8 cellular contexts compared by ENCODE assay signal in genomic region chr17:44324092-44324570, GRCh38. TPM values are rescaled to one million over a fixed set of nuclear protein-coding genes. Genes with fewer than 3 reads are reported as not detected.
A peak's percentile ranks its signal among the peaks of the same experiment; 100 is the strongest.
DNase-seq lines count a peak whose midpoint lies in the region; ATAC-seq, FAIRE-seq and TF ChIP-seq lines count a peak whose summit lies in the region.

No MANE protein-coding gene starts in this region.

- DNase-seq in GM12864 (ENCODE audit: low read depth) = no peak
- DNase-seq in activated naive CD8-positive, alpha-beta T cell treated with anti-CD3 and anti-CD28 coated beads, Interleukin-2, amount 50 U/mL, for 24 hours = no peak
- DNase-seq in keratinocyte (ENCODE audit: low read depth, low spot score) = no peak
- DNase-seq in MV-4-11 (lab: John Stamatoyannopoulos, UW) = no peak
- no peak for DNase-seq in NCI-H2171 (lab: John Stamatoyannopoulos, UW)

- H3K9me3 ChIP-seq in keratinocyte (ENCODE audit: control insufficient read depth, low read depth, low read length) (no peaks in the 10 kb centered on the region), subcutaneous abdominal adipose tissue (ENCODE audit: control insufficient read depth in 5 of 5, low read length in 5 of 5) (no peaks in the 10 kb centered on the region)

- dilution Hi-C loops in keratinocyte (cut with MboI; ENCODE audit: extremely low pct_ligation_motif_present, low sequenced_read_pairs) = no loop called here

- H3K9ac ChIP-seq in keratinocyte (ENCODE audit: control insufficient read depth, extremely low read depth, insufficient read depth, low read length) (peak overlapping the region; percentile 86), subcutaneous abdominal adipose tissue (ENCODE audit: low read length in 5 of 5) (peak overlapping the region in 4 of 5 donors; percentile 86 to 92 (median 90))

- H3K4me1 ChIP-seq in keratinocyte (ENCODE audit: control insufficient read depth, extremely low read depth, insufficient read depth, low read length) (peaks cover 4% of the 10 kb centered on the region), subcutaneous abdominal adipose tissue (ENCODE audit: control insufficient read depth in 5 of 5, insufficient read depth in 5 of 5, low read length in 5 of 5) (peaks cover 2 to 33% (median 26%) of the 10 kb centered on the region in 5 donors)

- no peak overlapping the region for H2AFZ ChIP-seq in keratinocyte (ENCODE audit: control insufficient read depth, low read length)

- H3K9me1 ChIP-seq in keratinocyte (ENCODE audit: control insufficient read depth, extremely low read depth, insufficient read depth, low read length) = no peaks in the 10 kb centered on the region

- H3K36me3 ChIP-seq in keratinocyte (ENCODE audit: control insufficient read depth in 2 of 2, extremely low read depth in 1 of 2, insufficient read depth in 2 of 2, low read length in 2 of 2) (peaks cover 25 to 30% of the 10 kb centered on the region in 2 experiments), subcutaneous abdominal adipose tissue (ENCODE audit: control insufficient read depth in 5 of 5, insufficient read depth in 5 of 5, low read length in 5 of 5) (peaks cover 0 to 33% (median 32%) of the 10 kb centered on the region in 5 donors)

- no peaks in the 10 kb centered on the region for H3K27me3 ChIP-seq in keratinocyte (ENCODE audit: control insufficient read depth, extremely low read depth, insufficient read depth, low read length)
- no peaks in the 10 kb centered on the region for H3K27me3 ChIP-seq in subcutaneous abdominal adipose tissue (ENCODE audit: control insufficient read depth in 5 of 5, insufficient read depth in 4 of 5, low read length in 5 of 5)

- FAIRE-seq in keratinocyte (lab: Jason Lieb, UNC) = no peak

- H3K27ac ChIP-seq in keratinocyte (ENCODE audit: control insufficient read depth, insufficient read depth, low read length) (peak overlapping the region; percentile 78), subcutaneous abdominal adipose tissue (ENCODE audit: low read depth, low read length) (peak overlapping the region; percentile 85)

- peak overlapping the region; percentile 74 for H3K4me2 ChIP-seq in keratinocyte (ENCODE audit: control insufficient read depth, extremely low read depth, insufficient read depth, low read depth, low read length)

- H3K79me2 ChIP-seq in keratinocyte (ENCODE audit: control insufficient read depth, insufficient read depth, low read length) = peaks cover 17% of the 10 kb centered on the region

- H4K20me1 ChIP-seq in keratinocyte (ENCODE audit: control insufficient read depth, extremely low read depth, insufficient read depth, low read length) = no peaks in the 10 kb centered on the region

- no peaks in the 10 kb centered on the region for H3K27me3 Mint-ChIP-seq in activated naive CD8-positive, alpha-beta T cell treated with anti-CD3 and anti-CD28 coated beads, Interleukin-2, amount 50 U/mL, for 24 hours

- H3K9me3 Mint-ChIP-seq in activated naive CD8-positive, alpha-beta T cell treated with anti-CD3 and anti-CD28 coated beads, Interleukin-2, amount 50 U/mL, for 24 hours = no peaks in the 10 kb centered on the region

- no peak for TF ChIP-seq CTCF in GM12864 (IDR thresholded peaks at IDR 0.05; ENCODE audit: low read depth, low read length, missing control alignments)
- no peak for TF ChIP-seq CTCF in keratinocyte (optimal IDR thresholded peaks at IDR 0.05 in 1 of 3, IDR thresholded peaks at IDR 0.05 in 1 of 3, conservative IDR thresholded peaks at IDR 0.05 in 1 of 3; ENCODE audit: extremely low read depth in 1 of 3, insufficient read depth in 2 of 3, low read length in 3 of 3)

- peak; percentile 1 for ATAC-seq in HG03354 (IDR thresholded peaks at IDR 0.05; ENCODE audit: poor library complexity, severe bottlenecking, unreplicated experiment)
- ATAC-seq in activated naive CD8-positive, alpha-beta T cell treated with anti-CD3 and anti-CD28 coated beads, Interleukin-2, amount 50 U/mL, for 24 hours = no peak
- no peak for ATAC-seq in HG02938 (IDR thresholded peaks at IDR 0.05; ENCODE audit: unreplicated experiment)

- H3K36me3 Mint-ChIP-seq in activated naive CD8-positive, alpha-beta T cell treated with anti-CD3 and anti-CD28 coated beads, Interleukin-2, amount 50 U/mL, for 24 hours (ENCODE audit: low read depth) = peaks cover 9% of the 10 kb centered on the region

- peak overlapping the region; percentile 86 for H3K4me3 ChIP-seq in GM12864 (ENCODE audit: low read depth, low read length)
- peak overlapping the region; percentile 84 to 99 (median 86) for H3K4me3 ChIP-seq in keratinocyte (ENCODE audit: control insufficient read depth in 2 of 3, extremely low read depth in 1 of 3, insufficient read depth in 2 of 3, low read depth in 1 of 3, low read length in 3 of 3)
- peak overlapping the region; percentile 71 to 92 (median 88) for H3K4me3 ChIP-seq in subcutaneous abdominal adipose tissue (ENCODE audit: low read depth in 1 of 5, low read length in 5 of 5)

- H3K27ac Mint-ChIP-seq in activated naive CD8-positive, alpha-beta T cell treated with anti-CD3 and anti-CD28 coated beads, Interleukin-2, amount 50 U/mL, for 24 hours = peak overlapping the region; percentile 73

- H3K4me1 Mint-ChIP-seq in activated naive CD8-positive, alpha-beta T cell treated with anti-CD3 and anti-CD28 coated beads, Interleukin-2, amount 50 U/mL, for 24 hours = peaks cover 32% of the 10 kb centered on the region

- H3K4me3 Mint-ChIP-seq in activated naive CD8-positive, alpha-beta T cell treated with anti-CD3 and anti-CD28 coated beads, Interleukin-2, amount 50 U/mL, for 24 hours = peak overlapping the region; percentile 83

RNA-seq across cellular contexts. Expression of gene SLC25A39, which starts 0.5 kb away (rescaled TPM):
- polyA plus RNA-seq in keratinocyte = 108 to 170 TPM (median 149 TPM) in 3 replicates
- 47.7 TPM for polyA plus RNA-seq in keratinocyte (2011; ENCODE audit: low read depth)
- 86.8 and 178 TPM in 2 replicates for polyA plus RNA-seq in keratinocyte (2011; cell fraction: cytosol; rRNA removed)
- polyA plus RNA-seq in keratinocyte (2011; cell fraction: nucleus; rRNA removed) = 160 and 203 TPM in 2 replicates
- 183 and 186 TPM in 2 replicates for polyA plus RNA-seq in keratinocyte (2012; ENCODE audit: low replicate concordance)
- 72.4 to 219 TPM (median 104 TPM) in 3 replicates for polyA minus RNA-seq in keratinocyte
- polyA minus RNA-seq in keratinocyte (2011; cell fraction: cytosol; rRNA and poly(A)+ RNA removed) = 169 TPM
- polyA minus RNA-seq in keratinocyte (2011; cell fraction: nucleus; rRNA and poly(A)+ RNA removed) = 47.5 and 57.8 TPM in 2 replicates

RNA-seq across cellular contexts. Expression of gene RUNDC3A, which starts 15.7 kb away (rescaled TPM):
- polyA plus RNA-seq in keratinocyte = 1.1 to 3.7 TPM (median 1.6 TPM) in 3 replicates
- polyA plus RNA-seq in keratinocyte (2011; ENCODE audit: low read depth) = 6.9 TPM
- polyA plus RNA-seq in keratinocyte (2011; cell fraction: cytosol; rRNA removed) = 2.1 and 4.2 TPM in 2 replicates
- polyA plus RNA-seq in keratinocyte (2011; cell fraction: nucleus; rRNA removed) = 7.4 and 9.3 TPM in 2 replicates
- 1.1 and 13.2 TPM in 2 replicates for polyA plus RNA-seq in keratinocyte (2012; ENCODE audit: low replicate concordance)
- polyA minus RNA-seq in keratinocyte = 1.6 to 3.3 TPM (median 2.2 TPM) in 3 replicates
- polyA minus RNA-seq in keratinocyte (2011; cell fraction: cytosol; rRNA and poly(A)+ RNA removed) = 3.3 TPM
- polyA minus RNA-seq in keratinocyte (2011; cell fraction: nucleus; rRNA and poly(A)+ RNA removed) = 2.4 and 2.7 TPM in 2 replicates

RNA-seq across cellular contexts. Expression of gene GRN, which starts 21.0 kb away (rescaled TPM):
- 179 to 316 TPM (median 274 TPM) in 3 replicates for polyA plus RNA-seq in keratinocyte
- polyA plus RNA-seq in keratinocyte (2011; ENCODE audit: low read depth) = 101 TPM
- 328 and 700 TPM in 2 replicates for polyA plus RNA-seq in keratinocyte (2011; cell fraction: cytosol; rRNA removed)
- 1,175 and 2,003 TPM in 2 replicates for polyA plus RNA-seq in keratinocyte (2011; cell fraction: nucleus; rRNA removed)
- polyA plus RNA-seq in keratinocyte (2012; ENCODE audit: low replicate concordance) = 414 and 541 TPM in 2 replicates
- polyA minus RNA-seq in keratinocyte = 269 to 862 TPM (median 302 TPM) in 3 replicates
- 973 TPM for polyA minus RNA-seq in keratinocyte (2011; cell fraction: cytosol; rRNA and poly(A)+ RNA removed)
- 1,084 and 1,350 TPM in 2 replicates for polyA minus RNA-seq in keratinocyte (2011; cell fraction: nucleus; rRNA and poly(A)+ RNA removed)

RNA-seq across cellular contexts. Expression of gene FAM171A2, which starts 39.5 kb away (rescaled TPM):
- polyA plus RNA-seq in keratinocyte = 0.35 to 0.95 TPM (median 0.37 TPM) in 3 replicates
- not detected for polyA plus RNA-seq in keratinocyte (2011; ENCODE audit: low read depth)
- polyA plus RNA-seq in keratinocyte (2011; cell fraction: cytosol; rRNA removed) = 0.28 and 0.84 TPM in 2 replicates
- 0.94 and 1.6 TPM in 2 replicates for polyA plus RNA-seq in keratinocyte (2011; cell fraction: nucleus; rRNA removed)
- 0.72 and 1.0 TPM in 2 replicates for polyA plus RNA-seq in keratinocyte (2012; ENCODE audit: low replicate concordance)
- polyA minus RNA-seq in keratinocyte = 0.38 to 1.7 TPM (median 0.53 TPM) in 3 replicates
- 0.58 TPM for polyA minus RNA-seq in keratinocyte (2011; cell fraction: cytosol; rRNA and poly(A)+ RNA removed)
- 2.1 and 2.6 TPM in 2 replicates for polyA minus RNA-seq in keratinocyte (2011; cell fraction: nucleus; rRNA and poly(A)+ RNA removed)

RNA-seq across cellular contexts. Expression of gene SLC4A1, which starts 56.2 kb away (rescaled TPM):
- 0.06 TPM in 1 of 3 replicates, not detected in the others for polyA plus RNA-seq in keratinocyte
- polyA plus RNA-seq in keratinocyte (2011; ENCODE audit: low read depth) = not detected
- not detected in 2 replicates for polyA plus RNA-seq in keratinocyte (2011; cell fraction: cytosol; rRNA removed)
- not detected in 2 replicates for polyA plus RNA-seq in keratinocyte (2011; cell fraction: nucleus; rRNA removed)
- polyA plus RNA-seq in keratinocyte (2012; ENCODE audit: low replicate concordance) = not detected in 2 replicates
- not detected in 3 replicates for polyA minus RNA-seq in keratinocyte
- not detected for polyA minus RNA-seq in keratinocyte (2011; cell fraction: cytosol; rRNA and poly(A)+ RNA removed)
- not detected in 2 replicates for polyA minus RNA-seq in keratinocyte (2011; cell fraction: nucleus; rRNA and poly(A)+ RNA removed)
